8 cellular contexts compared by ENCODE assay signal in genomic region chr1:235649722-235650163, GRCh38. TPM values are rescaled to one million over a fixed set of nuclear protein-coding genes. Genes with fewer than 3 reads are reported as not detected.
DNase-seq lines count a peak whose midpoint lies in the region; ATAC-seq lines count a peak whose summit lies in the region.

Gene GNG4 (minus strand): TSS chr1:235649784. CDS start chr1:235583838, 65,946 bp downstream.

- intact Hi-C loops in activated T-helper 1 cell treated with anti-CD3 and anti-CD28 coated beads, Interleukin-12 subunit alpha, Interleukin-12 subunit beta, Interleukin-2, Interleukin-4 antibody, amounts not matched to agents 30 ng/mL and 10 ng/mL and 1 ng/mL, durations not matched to agents 14 hours and 24 hours and 36 hours (cut with micrococcal nuclease) = loop anchor here (1.0 to 10.0 kb wide), 3 partner anchors 7 to 745 kb away; partner anchors contain the start of genes EDARADD and TOMM20
- intact Hi-C loops in posterior vena cava (cut with DNase I) = no loop called here

- ATAC-seq in GM19023 (IDR thresholded peaks at IDR 0.05; ENCODE audit: unreplicated experiment) = no peak

- H3K36me3 ChIP-seq in iPS DF 6.9 (ENCODE audit: control insufficient read depth, insufficient read depth, low read length) = no peaks in the 10 kb centered on the region

- peaks cover 17% of the 10 kb centered on the region for H3K36me3 Mint-ChIP-seq in activated T-helper 1 cell treated with anti-CD3 and anti-CD28 coated beads, Interleukin-12 subunit alpha, Interleukin-12 subunit beta, Interleukin-2, Interleukin-4 antibody, amounts not matched to agents 30 ng/mL and 10 ng/mL and 1 ng/mL, durations not matched to agents 14 hours and 24 hours and 36 hours (ENCODE audit: low read depth)

- peak within 1 kb of the TSS; percentile 71 for H3K4me3 ChIP-seq in iPS DF 6.9 (ENCODE audit: low read length)

- H3K27me3 Mint-ChIP-seq in activated T-helper 1 cell treated with anti-CD3 and anti-CD28 coated beads, Interleukin-12 subunit alpha, Interleukin-12 subunit beta, Interleukin-2, Interleukin-4 antibody, amounts not matched to agents 30 ng/mL and 10 ng/mL and 1 ng/mL, durations not matched to agents 14 hours and 24 hours and 36 hours (ENCODE audit: insufficient read depth) = peaks cover 60% of the 10 kb centered on the region

- H3K4me1 Mint-ChIP-seq in activated T-helper 1 cell treated with anti-CD3 and anti-CD28 coated beads, Interleukin-12 subunit alpha, Interleukin-12 subunit beta, Interleukin-2, Interleukin-4 antibody, amounts not matched to agents 30 ng/mL and 10 ng/mL and 1 ng/mL, durations not matched to agents 14 hours and 24 hours and 36 hours (ENCODE audit: low read depth) = peaks cover 37% of the 10 kb centered on the region

- peak within 1 kb of the TSS; percentile 89 for H3K27ac Mint-ChIP-seq in activated T-helper 1 cell treated with anti-CD3 and anti-CD28 coated beads, Interleukin-12 subunit alpha, Interleukin-12 subunit beta, Interleukin-2, Interleukin-4 antibody, amounts not matched to agents 30 ng/mL and 10 ng/mL and 1 ng/mL, durations not matched to agents 14 hours and 24 hours and 36 hours

- H3K27me3 ChIP-seq in iPS DF 6.9 (ENCODE audit: control insufficient read depth, insufficient read depth, low read length) = no peaks in the 10 kb centered on the region

- DNase-seq in activated naive CD4-positive, alpha-beta T cell treated with Interleukin-2 at 50 U/mL for 16 hours = peak; percentile 31
- DNase-seq in activated naive CD4-positive, alpha-beta T cell (lab: John Stamatoyannopoulos, UW) = no peak
- peak; percentile 52 for DNase-seq in NCI-H1092 (lab: John Stamatoyannopoulos, UW)
- no peak for DNase-seq in activated T-helper 1 cell treated with anti-CD3 and anti-CD28 coated beads, Interleukin-12 subunit alpha, Interleukin-12 subunit beta, Interleukin-2, Interleukin-4 antibody, amounts not matched to agents 30 ng/mL and 10 ng/mL and 1 ng/mL, durations not matched to agents 14 hours and 24 hours and 36 hours (ENCODE audit: low spot score)
- DNase-seq in iPS DF 6.9 (ENCODE audit: low read depth, low spot score) = no peak
- DNase-seq in stimulated activated CD4-positive, alpha-beta T cell treated with anti-CD3 and anti-CD28 coated beads, Interleukin-4, amount 100 ng/mL, for 4 hours = peak; percentile 36 to 45
- DNase-seq in posterior vena cava (ENCODE audit: low spot score) = no peak

- H3K9me3 ChIP-seq in iPS DF 6.9 (ENCODE audit: control insufficient read depth, insufficient read depth, low read length) = no peaks in the 10 kb centered on the region

- WGBS in iPS DF 6.9 (ENCODE audit: insufficient coverage, insufficient read length) = no CpG with 5 or more reads among the region's 67 CpGs

- H3K4me3 Mint-ChIP-seq in activated T-helper 1 cell treated with anti-CD3 and anti-CD28 coated beads, Interleukin-12 subunit alpha, Interleukin-12 subunit beta, Interleukin-2, Interleukin-4 antibody, amounts not matched to agents 30 ng/mL and 10 ng/mL and 1 ng/mL, durations not matched to agents 14 hours and 24 hours and 36 hours = peak within 1 kb of the TSS; percentile 95

- no peak within 1 kb of the TSS for H3K27ac ChIP-seq in iPS DF 6.9 (ENCODE audit: low read length)

- no peaks in the 10 kb centered on the region for H3K9me3 Mint-ChIP-seq in activated T-helper 1 cell treated with anti-CD3 and anti-CD28 coated beads, Interleukin-12 subunit alpha, Interleukin-12 subunit beta, Interleukin-2, Interleukin-4 antibody, amounts not matched to agents 30 ng/mL and 10 ng/mL and 1 ng/mL, durations not matched to agents 14 hours and 24 hours and 36 hours

- H3K4me1 ChIP-seq in iPS DF 6.9 (ENCODE audit: control insufficient read depth, insufficient read depth, low read length) = peaks cover 4% of the 10 kb centered on the region

RNA-seq across cellular contexts. Expression of gene GNG4, which starts in this region (rescaled TPM):
- total RNA-seq in activated T-helper 1 cell treated with anti-CD3 and anti-CD28 coated beads, Interleukin-12 subunit alpha, Interleukin-12 subunit beta, Interleukin-2, Interleukin-4 antibody, amounts not matched to agents 30 ng/mL and 10 ng/mL and 1 ng/mL, durations not matched to agents 14 hours and 24 hours and 36 hours = 103 and 109 TPM in 2 replicates
- under 1 TPM; 0.32 to 0.38 TPM for total RNA-seq in posterior vena cava

Comparison
In these comparisons a context has a peak if more than half of its experiments do, and no peak if none do; other contexts are left out.
1. RNA of gene GNG4 (total RNA-seq): 103 to 109 TPM in activated T-helper 1 cell treated with anti-CD3 and anti-CD28 coated beads, Interleukin-12 subunit alpha, Interleukin-12 subunit beta, Interleukin-2, Interleukin-4 antibody, amounts not matched to agents 30 ng/mL and 10 ng/mL and 1 ng/mL, durations not matched to agents 14 hours and 24 hours and 36 hours; 0.32 to 0.38 TPM in posterior vena cava; every median in the first group is over 10 times any median in the second.
2. DNase-seq: peak in activated naive CD4-positive, alpha-beta T cell treated with Interleukin-2 at 50 U/mL for 16 hours (single experiment), NCI-H1092 (single experiment) and stimulated activated CD4-positive, alpha-beta T cell treated with anti-CD3 and anti-CD28 coated beads, Interleukin-4, amount 100 ng/mL, for 4 hours (2 of 2); none in activated naive CD4-positive, alpha-beta T cell (0 of 4), activated T-helper 1 cell treated with anti-CD3 and anti-CD28 coated beads, Interleukin-12 subunit alpha, Interleukin-12 subunit beta, Interleukin-2, Interleukin-4 antibody, amounts not matched to agents 30 ng/mL and 10 ng/mL and 1 ng/mL, durations not matched to agents 14 hours and 24 hours and 36 hours (single experiment), iPS DF 6.9 (single experiment) and posterior vena cava (single experiment).